8 cellular contexts compared by ENCODE assay signal in genomic region chr15:52677593-52677992, GRCh38. TPM values are rescaled to one million over a fixed set of nuclear protein-coding genes. Genes with fewer than 3 reads are reported as not detected.
DNase-seq lines count a peak whose midpoint lies in the region; ATAC-seq and TF ChIP-seq lines count a peak whose summit lies in the region.

No MANE protein-coding gene starts in this region.

- H3K9me3 ChIP-seq in adipocyte (ENCODE audit: control insufficient read depth, low read length) (no peaks in the 10 kb centered on the region), lung (ENCODE audit: control insufficient read depth in 2 of 2, insufficient read depth in 1 of 2, low read length in 1 of 2) (no peaks in the 10 kb centered on the region)

- H3K4me1 Mint-ChIP-seq in activated naive CD4-positive, alpha-beta T cell treated with anti-CD3 and anti-CD28 coated beads, Interleukin-2, amount 10 ng/mL, durations not matched to agents 7 days and 5 days = peaks cover 48% of the 10 kb centered on the region

- peak overlapping the region; percentile 96 for H3K27ac Mint-ChIP-seq in activated naive CD4-positive, alpha-beta T cell treated with anti-CD3 and anti-CD28 coated beads, Interleukin-2, amount 10 ng/mL, durations not matched to agents 7 days and 5 days

- H3K27me3 ChIP-seq in adipocyte (replicated peaks; ENCODE audit: control insufficient read depth, insufficient read depth, low read length) (no peaks in the 10 kb centered on the region), lung (ENCODE audit: control insufficient read depth, insufficient read depth) (no peaks in the 10 kb centered on the region)

- no peaks in the 10 kb centered on the region for H3K27me3 Mint-ChIP-seq in activated naive CD4-positive, alpha-beta T cell treated with anti-CD3 and anti-CD28 coated beads, Interleukin-2, amount 10 ng/mL, durations not matched to agents 7 days and 5 days

- H3K36me3 ChIP-seq in adipocyte (ENCODE audit: control insufficient read depth, insufficient read depth, low read length, severe bottlenecking) = peaks cover 44% of the 10 kb centered on the region
- no peaks in the 10 kb centered on the region for H3K36me3 ChIP-seq in lung (ENCODE audit: control insufficient read depth in 2 of 2, insufficient read depth in 2 of 2, low read length in 2 of 2)

- CTCF ChIA-PET in activated naive CD4-positive, alpha-beta T cell treated with anti-CD3 and anti-CD28 coated beads, Interleukin-2, amount 10 ng/mL, durations not matched to agents 7 days and 5 days (lab: Charles Lee) = interaction anchor here (0.8 to 1.0 kb wide), 2 partner anchors 343 to 345 kb away, joined by 3 to 4 read pairs; no protein-coding TSS in a partner anchor

- H3K4me3 Mint-ChIP-seq in activated naive CD4-positive, alpha-beta T cell treated with anti-CD3 and anti-CD28 coated beads, Interleukin-2, amount 10 ng/mL, durations not matched to agents 7 days and 5 days = peak overlapping the region; percentile 98

- no peak for DNase-seq in activated naive CD4-positive, alpha-beta T cell treated with anti-CD3 and anti-CD28 coated beads, Interleukin-2, amount 10 ng/mL, durations not matched to agents 7 days and 5 days
- no peak for DNase-seq in activated naive CD4-positive, alpha-beta T cell treated with Interleukin-2 at 50 U/mL for 16 hours
- DNase-seq in adipocyte (ENCODE audit: low read depth) (peak; percentile 23), lung (ENCODE audit: low spot score) (no peak), SHP77 treated with DMSO at 0.1 percent for 48 hours (lab: John Stamatoyannopoulos, UW) (no peak), SKM-1 treated with dmso at 0.1 percent for 144 hours (lab: John Stamatoyannopoulos, UW; ENCODE audit: unreplicated experiment) (no peak), midbrain (lab: John Stamatoyannopoulos, UW) (no peak)

- 4 to 6% methylated on average over 2 of the region's 2 CpGs for WGBS in lung, 2 donors

- H3K4me1 ChIP-seq in adipocyte (ENCODE audit: control insufficient read depth, insufficient read depth, low read length) = peaks cover 47% of the 10 kb centered on the region
- H3K4me1 ChIP-seq in lung (ENCODE audit: control insufficient read depth in 2 of 2, insufficient read depth in 2 of 2, low read length in 2 of 2) = peaks cover 0 to 10% of the 10 kb centered on the region in 2 donors

- H3K4me3 ChIP-seq in adipocyte (ENCODE audit: low read length) (peak overlapping the region; percentile 96), lung (peak overlapping the region; percentile 84)

- TF ChIP-seq CTCF in lung (IDR thresholded peaks at IDR 0.05; ENCODE audit: control extremely low read depth, extremely low read depth) = no peak

- peak overlapping the region; percentile 98 to 99 for H3K27ac ChIP-seq in lung (ENCODE audit: low read depth in 1 of 2, low read length in 1 of 2)

- no peaks in the 10 kb centered on the region for H3K9me3 Mint-ChIP-seq in activated naive CD4-positive, alpha-beta T cell treated with anti-CD3 and anti-CD28 coated beads, Interleukin-2, amount 10 ng/mL, durations not matched to agents 7 days and 5 days

- ATAC-seq in HG03066 (IDR thresholded peaks at IDR 0.05; ENCODE audit: low read depth, unreplicated experiment) (peak; percentile 30), lung (ENCODE audit: insufficient read depth, low FRiP score) (no peak)

- peak overlapping the region; percentile 98 for H3K9ac ChIP-seq in adipocyte (ENCODE audit: low read length)

- H3K36me3 Mint-ChIP-seq in activated naive CD4-positive, alpha-beta T cell treated with anti-CD3 and anti-CD28 coated beads, Interleukin-2, amount 10 ng/mL, durations not matched to agents 7 days and 5 days = peaks cover 33% of the 10 kb centered on the region

RNA-seq across cellular contexts. Expression of gene ATOSA, which starts 1.6 kb away (rescaled TPM):
- total RNA-seq in lung = 100 to 1,000 TPM in 1 of 2 donors, 10 to 100 TPM in 1; 39.5 to 114 TPM
- polyA plus RNA-seq in lung = 10 to 100 TPM; 12.1 to 54.0 TPM
